23 cellular contexts compared by ENCODE assay signal in the genomic region with DNA sequence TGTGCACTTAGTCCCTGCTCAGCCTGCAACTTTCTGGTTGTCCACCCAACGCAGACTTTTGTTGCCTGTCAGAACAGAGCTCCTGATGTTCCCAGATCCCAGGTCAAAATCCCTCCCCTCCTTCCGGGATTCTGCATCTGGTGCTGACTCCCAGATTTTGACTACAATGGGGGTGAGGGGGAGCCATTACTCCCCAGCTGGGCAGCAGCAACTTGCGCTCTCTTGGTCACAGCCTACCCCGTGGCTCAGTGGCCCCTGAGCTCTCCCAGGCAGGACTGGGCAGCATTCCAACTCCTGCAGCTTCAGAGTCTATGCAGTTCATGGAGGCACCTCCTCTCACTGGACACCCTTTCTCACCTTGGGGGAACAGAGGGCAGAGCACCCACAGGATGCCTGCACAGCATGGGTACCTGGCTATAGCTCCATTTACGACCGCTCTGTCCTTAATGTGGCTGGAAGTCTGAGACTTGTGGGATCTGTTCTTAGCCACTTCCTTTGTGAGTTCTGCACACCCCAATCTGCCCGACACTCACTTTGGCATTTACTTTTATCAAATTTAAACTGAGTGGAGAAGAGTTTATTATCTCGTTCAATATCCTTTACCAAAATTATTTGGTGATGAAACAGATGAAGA.
"Had no signal": no experiment of that assay in that cellular context is flagged by ENCODE, and none has a peak within 500 bp of the region (broad histone marks: within the 10 kb centered on the region; RNA-seq: fewer than 3 reads in every experiment).

No MANE protein-coding gene starts in this region.

- DNase-seq: heart right ventricle; kidney glomerular epithelial cell; left cardiac atrium; lower lobe of right lung; mammary epithelial cell; mesenchymal stem cell; naive thymus-derived CD8-positive, alpha-beta T cell; nephron progenitor cell; ovary; right lobe of liver; stimulated activated CD4-positive, alpha-beta T cell treated with anti-CD3 and anti-CD28 coated beads, Interleukin-4, amount 100 ng/mL, for 4 hours; stimulated activated CD8-positive, alpha-beta memory T cell treated with anti-CD3 and anti-CD28 coated beads, Interleukin-4, amount 100 ng/mL, for 48 hours; stimulated activated naive CD4-positive, alpha-beta T cell treated with Interleukin-2 at 50 U/mL for 16 hours; trophoblast cell had no signal

- H3K27ac Mint-ChIP-seq: nephron progenitor cell; neural progenitor cell; stimulated activated memory B cell treated with anti-CD40 and anti-IgM and Interleukin-4, amounts not matched to agents 10 μg/mL and 1 μg/mL and 100 μg/mL, for 72 hours had no signal

- H3K36me3 ChIP-seq: heart right ventricle, lower lobe of right lung, neural progenitor cell, ovary, right atrium auricular region, right lobe of liver, suprapubic skin, thoracic aorta, tibial artery, uterus had no signal

- ATAC-seq: left cardiac atrium; naive thymus-derived CD8-positive, alpha-beta T cell; stimulated activated memory B cell treated with anti-CD40 and anti-IgM and Interleukin-4, amounts not matched to agents 10 μg/mL and 1 μg/mL and 100 μg/mL, for 72 hours had no signal

- H3K9me3 ChIP-seq: lower lobe of right lung, ovary, right lobe of liver, suprapubic skin, thoracic aorta, tibial artery, uterus had no signal

- H3K27ac ChIP-seq: heart right ventricle, hepatocyte, lower lobe of right lung, neural progenitor cell, ovary, right atrium auricular region, right lobe of liver, skin epidermis, suprapubic skin, thoracic aorta, tibial artery, uterus had no signal

- H3K4me3 Mint-ChIP-seq: naive thymus-derived CD8-positive, alpha-beta T cell; nephron progenitor cell; neural progenitor cell; stimulated activated memory B cell treated with anti-CD40 and anti-IgM and Interleukin-4, amounts not matched to agents 10 μg/mL and 1 μg/mL and 100 μg/mL, for 72 hours had no signal

- H3K4me1 Mint-ChIP-seq: stimulated activated memory B cell treated with anti-CD40 and anti-IgM and Interleukin-4, amounts not matched to agents 10 μg/mL and 1 μg/mL and 100 μg/mL, for 72 hours had no signal

- H3K4me3 ChIP-seq: heart right ventricle, hepatocyte, lower lobe of right lung, neural progenitor cell, ovary, right atrium auricular region, right lobe of liver, skin epidermis, suprapubic skin, thoracic aorta, tibial artery, uterus had no signal

- H3K27me3 ChIP-seq: hepatocyte, neural progenitor cell, ovary, right atrium auricular region, right lobe of liver, uterus had no signal

- H3K4me1 ChIP-seq: lower lobe of right lung, neural progenitor cell, right atrium auricular region, right lobe of liver, tibial artery, uterus had no signal

- H3K36me3 Mint-ChIP-seq: naive thymus-derived CD8-positive, alpha-beta T cell; neural progenitor cell; stimulated activated memory B cell treated with anti-CD40 and anti-IgM and Interleukin-4, amounts not matched to agents 10 μg/mL and 1 μg/mL and 100 μg/mL, for 72 hours had no signal
